In the genomic region with DNA sequence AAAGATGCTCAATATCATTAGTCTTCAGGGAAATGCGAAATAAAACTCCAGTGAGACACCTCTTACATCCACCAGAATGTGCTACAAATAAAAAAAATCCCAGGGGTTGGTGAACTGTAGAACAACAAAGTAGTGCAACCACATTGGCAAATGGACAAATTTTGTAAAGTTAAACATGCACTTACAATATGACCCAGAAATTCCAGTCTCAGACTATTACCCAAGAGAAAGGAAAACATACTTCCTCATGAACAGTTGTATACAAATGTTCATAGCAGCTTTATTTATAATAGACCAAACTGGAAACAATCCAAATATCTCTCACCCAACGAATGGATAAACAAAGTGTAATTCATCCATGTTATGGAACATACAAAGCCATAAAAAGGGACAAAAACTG, we compare ENCODE assay signal across 23 cellular contexts.
DNase-seq lines count a peak whose midpoint lies in the region; ATAC-seq and TF ChIP-seq lines count a peak whose summit lies in the region.
"Had no signal": no experiment of that assay in that cellular context is flagged by ENCODE, and none has a peak within 500 bp of the region (broad histone marks: within the 10 kb centered on the region; RNA-seq: fewer than 3 reads in every experiment).

No MANE protein-coding gene starts in this region.

- intact Hi-C loops in PC-3 (cut with micrococcal nuclease) (no loop called here), left colon (cut with DNase I, micrococcal nuclease) (no loop called here)

- H3K9me3 ChIP-seq in PC-3 (ENCODE audit: low read length): no peaks in the 10 kb centered on the region
- H3K9me3 ChIP-seq: SK-N-SH had no signal

- no peaks in the 10 kb centered on the region for H3K27me3 ChIP-seq in PC-3 (ENCODE audit: low read length)

- H3K27ac ChIP-seq in PC-3 (ENCODE audit: low read length): no peak overlapping the region
- H3K27ac ChIP-seq: HL-60 had no signal

- H3K4me1 ChIP-seq in PC-3 (ENCODE audit: insufficient read depth, low read length): peaks cover 12% of the 10 kb centered on the region

- in situ Hi-C loops in astrocyte of the spinal cord (cut with HindIII; ENCODE audit: low sequenced_read_pairs): no loop called here

- ATAC-seq in PC-3 (no peak), GM19463 (IDR thresholded peaks at IDR 0.05; ENCODE audit: unreplicated experiment) (no peak), left colon (no peak), GM21825 (IDR thresholded peaks at IDR 0.05; ENCODE audit: unreplicated experiment) (no peak)
- ATAC-seq: HepG2 had no signal

- H4K20me1 ChIP-seq in PC-3 (ENCODE audit: low read length): no peaks in the 10 kb centered on the region

- H3K4me3 ChIP-seq in PC-3 (ENCODE audit: low read length) (no peak overlapping the region), astrocyte of the spinal cord (ENCODE audit: low read depth, low read length) (no peak overlapping the region)

- H3K4me2 ChIP-seq in PC-3 (ENCODE audit: low read length): no peak overlapping the region
- H3K4me2 ChIP-seq: SK-N-SH had no signal

- peak; percentile 43 for DNase-seq in EL
- peak; percentile 13 for DNase-seq in PC-3
- DNase-seq in astrocyte of the spinal cord (ENCODE audit: low read depth, low spot score): peak; percentile 50
- DNase-seq in renal cortical epithelial cell (ENCODE audit: low read depth): peak; percentile 50
- DNase-seq in AML-193 (lab: John Stamatoyannopoulos, UW): no peak
- DNase-seq in left colon: no peak
- DNase-seq: CD4-positive, CD25-positive, alpha-beta regulatory T cell; COR-L47; DND-41; GOT3; HCEC 1CT; KBM-7; MV-4-11; NCI-H1105 treated with DMSO at 0.1 percent for 48 hours; NCI-H2081 treated with DMSO at 0.1 percent for 48 hours; NCI-H2171 treated with DMSO at 0.1 percent for 48 hours; NCI-H524 treated with DMSO at 0.1 percent for 48 hours; SIG-M5; SK-N-SH had no signal

- CTCF ChIA-PET in PC-3 (lab: Charles Lee): no interaction called here

- no peaks in the 10 kb centered on the region for H3K9me2 ChIP-seq in PC-3 (replicated peaks; ENCODE audit: low read length)
- H3K9me2 ChIP-seq: SK-N-SH had no signal

- H3K36me3 ChIP-seq in PC-3 (ENCODE audit: low read depth, low read length): no peaks in the 10 kb centered on the region

- H3K79me2 ChIP-seq in PC-3 (ENCODE audit: low read length): no peaks in the 10 kb centered on the region

- POLR2A ChIA-PET in PC-3 (lab: Charles Lee; ENCODE audit: unreplicated experiment): no interaction called here

- TF ChIP-seq CTCF in PC-3 (conservative IDR thresholded peaks at IDR 0.05; ENCODE audit: low read depth, low read length) (no peak), astrocyte of the spinal cord (IDR thresholded peaks at IDR 0.05; ENCODE audit: low read depth, low read length) (no peak)

- no TSS peak for BruUV-seq in PC-3 (replicated peaks; lab: Mats Ljungman, UMichigan)

- H2AFZ ChIP-seq in PC-3 (ENCODE audit: low read length): no peak overlapping the region

- no peaks in the 10 kb centered on the region for H3F3A ChIP-seq in PC-3 (ENCODE audit: low read length, unreplicated experiment)

- H3K9ac ChIP-seq in PC-3 (ENCODE audit: low read length): no peak overlapping the region
- H3K9ac ChIP-seq: SK-N-SH had no signal

Comparison
In these comparisons a context has a peak if more than half of its experiments do, and no peak if none do; other contexts are left out.
1. DNase-seq: peak in EL (single experiment), PC-3 (single experiment), astrocyte of the spinal cord (single experiment) and renal cortical epithelial cell (single experiment); none in AML-193 (0 of 2) and left colon (0 of 2).